Comparison of ENCODE assay signal across 1 cellular context in the genomic region with DNA sequence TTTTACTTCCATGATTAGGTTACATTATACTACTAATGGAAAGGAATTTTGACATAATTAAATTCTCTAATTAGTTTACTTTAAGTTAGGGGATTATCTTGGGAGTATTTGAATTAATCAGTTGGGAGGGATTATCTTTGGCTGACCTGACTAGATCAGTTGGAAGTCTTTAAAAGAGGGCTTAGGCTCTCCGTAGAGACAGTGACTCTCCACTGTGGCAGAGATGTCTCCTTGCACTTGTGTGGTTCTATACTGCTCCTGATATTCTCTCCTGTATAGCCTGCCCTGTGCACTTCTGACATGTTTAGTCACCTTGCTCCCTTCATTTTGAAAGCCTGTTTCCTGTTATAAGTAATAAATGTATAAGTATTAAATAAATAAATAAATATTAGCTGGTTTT.
TF ChIP-seq lines count a peak whose summit lies in the region.

No MANE protein-coding gene starts in this region.

TF ChIP-seq in GM23338, 12 proteins besides CTCF, POLR2A, EP300 and RAD21 (continued from another document):
- TF ChIP-seq, protein P1, sequence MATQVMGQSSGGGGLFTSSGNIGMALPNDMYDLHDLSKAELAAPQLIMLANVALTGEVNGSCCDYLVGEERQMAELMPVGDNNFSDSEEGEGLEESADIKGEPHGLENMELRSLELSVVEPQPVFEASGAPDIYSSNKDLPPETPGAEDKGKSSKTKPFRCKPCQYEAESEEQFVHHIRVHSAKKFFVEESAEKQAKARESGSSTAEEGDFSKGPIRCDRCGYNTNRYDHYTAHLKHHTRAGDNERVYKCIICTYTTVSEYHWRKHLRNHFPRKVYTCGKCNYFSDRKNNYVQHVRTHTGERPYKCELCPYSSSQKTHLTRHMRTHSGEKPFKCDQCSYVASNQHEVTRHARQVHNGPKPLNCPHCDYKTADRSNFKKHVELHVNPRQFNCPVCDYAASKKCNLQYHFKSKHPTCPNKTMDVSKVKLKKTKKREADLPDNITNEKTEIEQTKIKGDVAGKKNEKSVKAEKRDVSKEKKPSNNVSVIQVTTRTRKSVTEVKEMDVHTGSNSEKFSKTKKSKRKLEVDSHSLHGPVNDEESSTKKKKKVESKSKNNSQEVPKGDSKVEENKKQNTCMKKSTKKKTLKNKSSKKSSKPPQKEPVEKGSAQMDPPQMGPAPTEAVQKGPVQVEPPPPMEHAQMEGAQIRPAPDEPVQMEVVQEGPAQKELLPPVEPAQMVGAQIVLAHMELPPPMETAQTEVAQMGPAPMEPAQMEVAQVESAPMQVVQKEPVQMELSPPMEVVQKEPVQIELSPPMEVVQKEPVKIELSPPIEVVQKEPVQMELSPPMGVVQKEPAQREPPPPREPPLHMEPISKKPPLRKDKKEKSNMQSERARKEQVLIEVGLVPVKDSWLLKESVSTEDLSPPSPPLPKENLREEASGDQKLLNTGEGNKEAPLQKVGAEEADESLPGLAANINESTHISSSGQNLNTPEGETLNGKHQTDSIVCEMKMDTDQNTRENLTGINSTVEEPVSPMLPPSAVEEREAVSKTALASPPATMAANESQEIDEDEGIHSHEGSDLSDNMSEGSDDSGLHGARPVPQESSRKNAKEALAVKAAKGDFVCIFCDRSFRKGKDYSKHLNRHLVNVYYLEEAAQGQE (IDR thresholded peaks at IDR 0.05; ENCODE audit: unreplicated experiment), result no peak
- TF ChIP-seq, protein P2, sequence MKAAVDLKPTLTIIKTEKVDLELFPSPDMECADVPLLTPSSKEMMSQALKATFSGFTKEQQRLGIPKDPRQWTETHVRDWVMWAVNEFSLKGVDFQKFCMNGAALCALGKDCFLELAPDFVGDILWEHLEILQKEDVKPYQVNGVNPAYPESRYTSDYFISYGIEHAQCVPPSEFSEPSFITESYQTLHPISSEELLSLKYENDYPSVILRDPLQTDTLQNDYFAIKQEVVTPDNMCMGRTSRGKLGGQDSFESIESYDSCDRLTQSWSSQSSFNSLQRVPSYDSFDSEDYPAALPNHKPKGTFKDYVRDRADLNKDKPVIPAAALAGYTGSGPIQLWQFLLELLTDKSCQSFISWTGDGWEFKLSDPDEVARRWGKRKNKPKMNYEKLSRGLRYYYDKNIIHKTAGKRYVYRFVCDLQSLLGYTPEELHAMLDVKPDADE (IDR thresholded peaks at IDR 0.05), result no peak
- TF ChIP-seq ZNF114 (CRISPR knock-in tag; IDR thresholded peaks at IDR 0.05), result no peak
- TF ChIP-seq EZH2phosphoT487 (IDR thresholded peaks at IDR 0.05; ENCODE audit: unreplicated experiment), result no peak
- TF ChIP-seq POLR2AphosphoS5 (IDR thresholded peaks at IDR 0.05; ENCODE audit: low read depth), result no peak
- no peak for TF ChIP-seq EZH2 (IDR thresholded peaks at IDR 0.05; ENCODE audit: low read depth, unreplicated experiment)
- no peak for TF ChIP-seq CREB1 (CRISPR knock-in tag; IDR thresholded peaks at IDR 0.05; ENCODE audit: low read depth)
- no peak for TF ChIP-seq ZNF331 (CRISPR knock-in tag; IDR thresholded peaks at IDR 0.05; ENCODE audit: low read depth)
